8 cellular contexts compared by ENCODE assay signal in genomic region chr2:233867993-233868532, GRCh38.
DNase-seq lines count a peak whose midpoint lies in the region; ATAC-seq, FAIRE-seq and TF ChIP-seq lines count a peak whose summit lies in the region.

Gene MSL3B (minus strand): TSS chr2:233868386.

- peak within 1 kb of the TSS; percentile 86 for H3K4me2 ChIP-seq in endothelial cell of umbilical vein (ENCODE audit: insufficient read depth, low read length)

- no peaks in the 10 kb centered on the region for H3K4me1 ChIP-seq in CD8-positive, alpha-beta T cell (ENCODE audit: insufficient read depth, low read length)
- H3K4me1 ChIP-seq in endothelial cell of umbilical vein (ENCODE audit: control insufficient read depth, extremely low read depth, insufficient read depth, low read length), result peaks cover 5% of the 10 kb centered on the region

- H3K27me3 ChIP-seq in CD8-positive, alpha-beta T cell (ENCODE audit: insufficient read depth, low read length), result no peaks in the 10 kb centered on the region
- H3K27me3 ChIP-seq in endothelial cell of umbilical vein (ENCODE audit: control insufficient read depth in 2 of 2, insufficient read depth in 2 of 2, low read length in 2 of 2), result peaks cover 5 to 26% of the 10 kb centered on the region in 2 experiments

- BruUV-seq in endothelial cell of umbilical vein (replicated peaks; lab: Mats Ljungman, UMichigan), result TSS peak; percentile 53

- no peaks in the 10 kb centered on the region for H3K36me3 ChIP-seq in CD8-positive, alpha-beta T cell (ENCODE audit: insufficient read depth, low read length)
- H3K36me3 ChIP-seq in endothelial cell of umbilical vein (ENCODE audit: control insufficient read depth in 2 of 2, extremely low read depth in 1 of 2, insufficient read depth in 2 of 2, low read length in 2 of 2), result no peaks in the 10 kb centered on the region

- FAIRE-seq in endothelial cell of umbilical vein (lab: Jason Lieb, UNC), result peak; percentile 83

- H3K27ac ChIP-seq in CD8-positive, alpha-beta T cell (ENCODE audit: low read depth, low read length), result no peak within 1 kb of the TSS
- H3K27ac ChIP-seq in endothelial cell of umbilical vein (ENCODE audit: insufficient read depth, low read depth, low read length), result peak within 1 kb of the TSS; percentile 71

- ATAC-seq in CD8-positive, alpha-beta T cell, result peak; percentile 95
- ATAC-seq in GM21528 (IDR thresholded peaks at IDR 0.05; ENCODE audit: low FRiP score, unreplicated experiment), result peak; percentile 70
- ATAC-seq in activated CD8-positive, alpha-beta T cell treated with anti-CD3 and anti-CD28 coated beads, Interleukin-2, amount 10 ng/mL, durations not matched to agents 7 days and 5 days, result peak; percentile 94
- peak; percentile 86 to 98 for ATAC-seq in naive thymus-derived CD8-positive, alpha-beta T cell

- H3K4me3 Mint-ChIP-seq in CD8-positive, alpha-beta T cell, result peak within 1 kb of the TSS; percentile 94
- H3K4me3 Mint-ChIP-seq in activated CD8-positive, alpha-beta T cell treated with anti-CD3 and anti-CD28 coated beads, Interleukin-2, amount 10 ng/mL, durations not matched to agents 7 days and 5 days, result peak within 1 kb of the TSS; percentile 87
- peak within 1 kb of the TSS; percentile 84 to 96 (median 92) for H3K4me3 Mint-ChIP-seq in naive thymus-derived CD8-positive, alpha-beta T cell

- H3K9me3 Mint-ChIP-seq in CD8-positive, alpha-beta T cell, result peaks cover 24% of the 10 kb centered on the region
- H3K9me3 Mint-ChIP-seq in activated CD8-positive, alpha-beta T cell treated with anti-CD3 and anti-CD28 coated beads, Interleukin-2, amount 10 ng/mL, durations not matched to agents 7 days and 5 days (ENCODE audit: insufficient read depth), result peaks cover 13% of the 10 kb centered on the region
- H3K9me3 Mint-ChIP-seq in naive thymus-derived CD8-positive, alpha-beta T cell, result peaks cover 10 to 49% (median 16%) of the 10 kb centered on the region in 9 donors

- peak within 1 kb of the TSS; percentile 86 for H3K9ac ChIP-seq in endothelial cell of umbilical vein (replicated peaks; ENCODE audit: extremely low read depth, insufficient read depth, low read length)

- no peaks in the 10 kb centered on the region for H3K9me1 ChIP-seq in endothelial cell of umbilical vein (replicated peaks; ENCODE audit: control insufficient read depth, extremely low read depth, insufficient read depth, low read length)

- no peak for TF ChIP-seq CTCF in CD8-positive, alpha-beta T cell (IDR thresholded peaks at IDR 0.05)
- TF ChIP-seq CTCF in endothelial cell of umbilical vein (IDR thresholded peaks at IDR 0.05; ENCODE audit: extremely low read depth in 1 of 2, insufficient read depth in 1 of 2, low read depth in 1 of 2, low read length in 2 of 2), result no peak

- no peaks in the 10 kb centered on the region for H3K79me2 ChIP-seq in endothelial cell of umbilical vein (ENCODE audit: control insufficient read depth, insufficient read depth, low read length)

- peak within 1 kb of the TSS; percentile 48 for H3K4me3 ChIP-seq in CD8-positive, alpha-beta T cell (ENCODE audit: low read depth, low read length)
- peak within 1 kb of the TSS; percentile 46 to 90 (median 75) for H3K4me3 ChIP-seq in endothelial cell of umbilical vein (replicated peaks in 1 of 3; ENCODE audit: insufficient read depth in 1 of 3, low read depth in 1 of 3, low read length in 3 of 3)

- CTCF ChIA-PET in CD8-positive, alpha-beta T cell (lab: Charles Lee), result interaction anchor here (2.9 kb wide), 1 partner anchor 10 kb away, joined by 10 read pairs; no protein-coding TSS in a partner anchor
- CTCF ChIA-PET in activated CD8-positive, alpha-beta T cell treated with anti-CD3 and anti-CD28 coated beads, Interleukin-2, amount 10 ng/mL, durations not matched to agents 7 days and 5 days (lab: Charles Lee), result interaction anchor here (0.7 to 3.4 kb wide), 2 partner anchors 11 to 13 kb away, joined by 3 to 22 read pairs; partner anchors contain the start of gene HJURP
- CTCF ChIA-PET in endothelial cell of umbilical vein (lab: Charles Lee), result no interaction called here

- H3K36me3 Mint-ChIP-seq in CD8-positive, alpha-beta T cell, result peaks cover 10% of the 10 kb centered on the region
- H3K36me3 Mint-ChIP-seq in activated CD8-positive, alpha-beta T cell treated with anti-CD3 and anti-CD28 coated beads, Interleukin-2, amount 10 ng/mL, durations not matched to agents 7 days and 5 days (ENCODE audit: low read depth), result peaks cover 29% of the 10 kb centered on the region
- H3K36me3 Mint-ChIP-seq in naive thymus-derived CD8-positive, alpha-beta T cell, result peaks cover 4 to 30% (median 26%) of the 10 kb centered on the region in 3 donors

- peak; percentile 21 to 75 (median 50) for DNase-seq in CD8-positive, alpha-beta T cell
- DNase-seq in NCI-H2081 treated with DMSO at 0.1 percent for 48 hours (lab: John Stamatoyannopoulos, UW) (peak; percentile 21), endothelial cell of umbilical vein (ENCODE audit: low read depth, low spot score) (peak; percentile 70), stromal cell of bone marrow (ENCODE audit: low read depth) (peak; percentile 14), SIG-M5 (lab: John Stamatoyannopoulos, UW) (no peak)
- DNase-seq in activated CD8-positive, alpha-beta T cell treated with anti-CD3 and anti-CD28 coated beads, Interleukin-2, amount 10 ng/mL, durations not matched to agents 7 days and 5 days, result peak; percentile 63
- peak; percentile 29 to 73 (median 58) for DNase-seq in naive thymus-derived CD8-positive, alpha-beta T cell

- H3K27me3 Mint-ChIP-seq in CD8-positive, alpha-beta T cell (ENCODE audit: low read depth), result peaks cover 15% of the 10 kb centered on the region
- peaks cover 11% of the 10 kb centered on the region for H3K27me3 Mint-ChIP-seq in activated CD8-positive, alpha-beta T cell treated with anti-CD3 and anti-CD28 coated beads, Interleukin-2, amount 10 ng/mL, durations not matched to agents 7 days and 5 days (ENCODE audit: low read depth)
- H3K27me3 Mint-ChIP-seq in naive thymus-derived CD8-positive, alpha-beta T cell, result peaks cover 8 to 33% (median 14%) of the 10 kb centered on the region in 5 donors

- peak within 1 kb of the TSS; percentile 99 for H2AFZ ChIP-seq in endothelial cell of umbilical vein (ENCODE audit: low read depth, low read length)

- intact Hi-C loops in CD8-positive, alpha-beta T cell (cut with DNase I, micrococcal nuclease), result loop anchor here (1.0 to 2.0 kb wide), 2 partner anchors 13 to 14 kb away; partner anchors contain the start of gene HJURP (in 2 of the 2)
- intact Hi-C loops in endothelial cell of umbilical vein (cut with micrococcal nuclease), result loop anchor here (1.0 to 5.0 kb wide), 2 partner anchors 14 to 301 kb away; partner anchors contain the start of genes HJURP and USP40

- H3K27ac Mint-ChIP-seq in CD8-positive, alpha-beta T cell, result peak within 1 kb of the TSS; percentile 90
- H3K27ac Mint-ChIP-seq in activated CD8-positive, alpha-beta T cell treated with anti-CD3 and anti-CD28 coated beads, Interleukin-2, amount 10 ng/mL, durations not matched to agents 7 days and 5 days, result peak within 1 kb of the TSS; percentile 90
- peak within 1 kb of the TSS; percentile 56 to 95 (median 90) for H3K27ac Mint-ChIP-seq in naive thymus-derived CD8-positive, alpha-beta T cell

- POLR2A ChIA-PET in CD8-positive, alpha-beta T cell (lab: Charles Lee), result interaction anchor here (0.6 to 1.0 kb wide), 4 partner anchors 13 to 725 kb away, joined by 3 to 6 read pairs (median 4); partner anchors contain the start of gene HJURP
- POLR2A ChIA-PET in activated CD8-positive, alpha-beta T cell treated with anti-CD3 and anti-CD28 coated beads, Interleukin-2, amount 10 ng/mL, durations not matched to agents 7 days and 5 days (lab: Charles Lee), result no interaction called here
- POLR2A ChIA-PET in endothelial cell of umbilical vein (lab: Charles Lee), result no interaction called here
- POLR2A ChIA-PET in naive thymus-derived CD8-positive, alpha-beta T cell (lab: Charles Lee), result interaction anchor here (0.7 kb wide), 1 partner anchor 272 kb away, joined by 4 read pairs; no protein-coding TSS in a partner anchor

- H3K9me3 ChIP-seq in CD8-positive, alpha-beta T cell (ENCODE audit: low read length), result peaks cover 3% of the 10 kb centered on the region
- H3K9me3 ChIP-seq in endothelial cell of umbilical vein (replicated peaks; ENCODE audit: control insufficient read depth, insufficient read depth, low read length), result no peaks in the 10 kb centered on the region

- TF ChIP-seq POLR2A in endothelial cell of umbilical vein (IDR thresholded peaks at IDR 0.05; ENCODE audit: low read depth, low read length), result peak; percentile 76

- peaks cover 10% of the 10 kb centered on the region for H3K4me1 Mint-ChIP-seq in CD8-positive, alpha-beta T cell (ENCODE audit: low read depth)
- H3K4me1 Mint-ChIP-seq in activated CD8-positive, alpha-beta T cell treated with anti-CD3 and anti-CD28 coated beads, Interleukin-2, amount 10 ng/mL, durations not matched to agents 7 days and 5 days (ENCODE audit: low read depth), result peaks cover 29% of the 10 kb centered on the region
- peaks cover 4 to 8% (median 6%) of the 10 kb centered on the region in 4 donors for H3K4me1 Mint-ChIP-seq in naive thymus-derived CD8-positive, alpha-beta T cell

- no peaks in the 10 kb centered on the region for H4K20me1 ChIP-seq in endothelial cell of umbilical vein (replicated peaks; ENCODE audit: control insufficient read depth, extremely low read depth, insufficient read depth, low read length)

- dilution Hi-C loops in endothelial cell of umbilical vein (cut with MboI; ENCODE audit: extremely low pct_ligation_motif_present, low sequenced_read_pairs), result no loop called here

TF ChIP-seq in endothelial cell of umbilical vein, 7 proteins besides CTCF, POLR2A, EP300 and RAD21:
- TF ChIP-seq, protein P1, sequence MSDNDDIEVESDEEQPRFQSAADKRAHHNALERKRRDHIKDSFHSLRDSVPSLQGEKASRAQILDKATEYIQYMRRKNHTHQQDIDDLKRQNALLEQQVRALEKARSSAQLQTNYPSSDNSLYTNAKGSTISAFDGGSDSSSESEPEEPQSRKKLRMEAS (IDR thresholded peaks at IDR 0.05; ENCODE audit: insufficient read depth, insufficient read length), result no peak
- TF ChIP-seq MYC (IDR thresholded peaks at IDR 0.05; ENCODE audit: low read depth, low read length) (no peak), POLR2AphosphoS5 (IDR thresholded peaks at IDR 0.05; ENCODE audit: insufficient read depth, low read depth, low read length) (peak; percentile 36)

Comparison
In these comparisons a context has a peak if more than half of its experiments do, and no peak if none do; other contexts are left out.
1. POLR2A ChIA-PET loops: an anchor here in CD8-positive, alpha-beta T cell (0.6 to 1.0 kb wide) and naive thymus-derived CD8-positive, alpha-beta T cell (0.7 kb wide); none called in activated CD8-positive, alpha-beta T cell treated with anti-CD3 and anti-CD28 coated beads, Interleukin-2, amount 10 ng/mL, durations not matched to agents 7 days and 5 days and endothelial cell of umbilical vein.